ENCODE assay signal across 12 cellular contexts in genomic region chrX:21972046-21972445, GRCh38. TPM values are rescaled to one million over a fixed set of nuclear protein-coding genes. Genes with fewer than 3 reads are reported as not detected.
DNase-seq lines count a peak whose midpoint lies in the region; ATAC-seq and TF ChIP-seq lines count a peak whose summit lies in the region.
"Had no signal": no experiment of that assay in that cellular context is flagged by ENCODE, and none has a peak within 500 bp of the region (broad histone marks: within the 10 kb centered on the region; RNA-seq: fewer than 3 reads in every experiment).

No MANE protein-coding gene starts in this region.

- no peak overlapping the region for H2AK9ac ChIP-seq in IMR-90 (replicated peaks; ENCODE audit: low read depth, low read length, poor library complexity)

- no peak overlapping the region for H2AK5ac ChIP-seq in IMR-90 (ENCODE audit: low read depth, low read length)

- peaks cover 21% of the 10 kb centered on the region for H3K36me3 Mint-ChIP-seq in CD8-positive, alpha-beta T cell
- H3K36me3 Mint-ChIP-seq in naive thymus-derived CD4-positive, alpha-beta T cell = peaks cover 0 to 10% (median 0%) of the 10 kb centered on the region in 5 donors

- dilution Hi-C loops in IMR-90 (cut with HindIII; ENCODE audit: low sequenced_read_pairs, unreplicated experiment) = no loop called here

- H3K9ac ChIP-seq in IMR-90 (ENCODE audit: low read depth, low read length) = no peak overlapping the region

- peak overlapping the region; percentile 50; the same call in 1 of the 2 replicates for H2BK120ac ChIP-seq in IMR-90 (ENCODE audit: low read depth, low read length)

- WGBS in IMR-90 (ENCODE audit: extremely low coverage in 2 of 2, insufficient read length in 1 of 2), 2 experiments = no CpG with 5 or more reads among the region's 5 CpGs
- WGBS in psoas muscle, 3 donors = 76 to 89% (median 88%) methylated on average over 5 of the region's 5 CpGs

- no peak for TF ChIP-seq RAD21 in IMR-90 (IDR thresholded peaks at IDR 0.05; ENCODE audit: low read length)

- POLR2A ChIA-PET in CD8-positive, alpha-beta T cell (lab: Charles Lee) = no interaction called here
- POLR2A ChIA-PET in IMR-90 (lab: Charles Lee; ENCODE audit: unreplicated experiment) = interaction anchor here (0.6 kb wide), 2 partner anchors 481 to 1455 kb away, joined by 5 to 6 read pairs; no protein-coding TSS in a partner anchor
- POLR2A ChIA-PET in naive thymus-derived CD4-positive, alpha-beta T cell (lab: Charles Lee) = interaction anchor here (0.6 kb wide), 1 partner anchor 1353 kb away, joined by 4 read pairs; no protein-coding TSS in a partner anchor

- H3K23ac ChIP-seq in IMR-90 (ENCODE audit: low read depth, low read length) = no peak overlapping the region

- H3K4me2 ChIP-seq in IMR-90 (ENCODE audit: low read depth, low read length) = no peak overlapping the region

- H4K5ac ChIP-seq in IMR-90 (ENCODE audit: low read depth, low read length) = no peak overlapping the region

- no TSS peak for BruUV-seq in IMR-90 (replicated peaks; lab: Mats Ljungman, UMichigan)

- no peak overlapping the region for H4K8ac ChIP-seq in IMR-90 (ENCODE audit: low read depth in 2 of 2, low read length in 2 of 2)

- no peak for DNase-seq in CD8-positive, alpha-beta T cell
- DNase-seq in IMR-90 = no peak
- DNase-seq in brain microvascular endothelial cell = no peak
- no peak for DNase-seq in naive thymus-derived CD4-positive, alpha-beta T cell
- DNase-seq in Ammon's horn (ENCODE audit: low spot score) = no peak
- no peak for DNase-seq in DMS79 treated with DMSO at 0.1 percent for 48 hours (lab: John Stamatoyannopoulos, UW)
- no peak for DNase-seq in psoas muscle
- no peak for DNase-seq in iPS-NIHi7 (ENCODE audit: extremely low spot score)
- DNase-seq: body of pancreas, esophagus squamous epithelium, right cardiac atrium had no signal

- H3K27me3 Mint-ChIP-seq in CD8-positive, alpha-beta T cell (ENCODE audit: low read depth) = no peaks in the 10 kb centered on the region
- H3K27me3 Mint-ChIP-seq in naive thymus-derived CD4-positive, alpha-beta T cell = no peaks in the 10 kb centered on the region

- TF ChIP-seq POLR2A in IMR-90 (IDR thresholded peaks at IDR 0.05; ENCODE audit: low read depth, low read length) = no peak

- no peak overlapping the region for H3K27ac ChIP-seq in CD8-positive, alpha-beta T cell (ENCODE audit: low read depth, low read length)
- H3K27ac ChIP-seq in IMR-90 (ENCODE audit: insufficient read depth, low read length) (0 out of 2 replicates have a peak overlapping the region, but pooled peaks have one; percentile 4), brain microvascular endothelial cell (peak overlapping the region; percentile 72), psoas muscle (no peak overlapping the region)
- no peak overlapping the region for H3K27ac ChIP-seq in naive thymus-derived CD4-positive, alpha-beta T cell (ENCODE audit: low read depth, low read length)
- H3K27ac ChIP-seq: body of pancreas, esophagus squamous epithelium had no signal

- H3K4me3 ChIP-seq in CD8-positive, alpha-beta T cell (ENCODE audit: low read depth, low read length) = no peak overlapping the region
- H3K4me3 ChIP-seq in IMR-90 (ENCODE audit: insufficient read depth, low read depth, low read length) (no peak overlapping the region), brain microvascular endothelial cell (ENCODE audit: low read depth, low read length) (no peak overlapping the region), psoas muscle (no peak overlapping the region)
- H3K4me3 ChIP-seq in naive thymus-derived CD4-positive, alpha-beta T cell (ENCODE audit: low read length) = no peak overlapping the region
- H3K4me3 ChIP-seq: body of pancreas, esophagus squamous epithelium had no signal

- no peak overlapping the region for H3K4ac ChIP-seq in IMR-90 (ENCODE audit: low read depth, low read length)

- H4K91ac ChIP-seq in IMR-90 (ENCODE audit: insufficient read depth, low read depth, low read length) = no peak overlapping the region; the same call in 1 of the 2 replicates

- intact Hi-C loops in CD8-positive, alpha-beta T cell (cut with DNase I, micrococcal nuclease) = loop anchor here (5.0 to 10.0 kb wide), 3 partner anchors 135 to 1447 kb away; partner anchors contain the start of genes CNKSR2 (in 1 of the 2) and MBTPS2 (in 1 of the 2)
- intact Hi-C loops in IMR-90 (cut with micrococcal nuclease) (loop anchor here (2.0 to 10.0 kb wide), 2 partner anchors 29 to 227 kb away; no protein-coding TSS in a partner anchor), psoas muscle (cut with DNase I) (no loop called here)
- intact Hi-C loops in naive thymus-derived CD4-positive, alpha-beta T cell (cut with micrococcal nuclease) = loop anchor here in 1 of 2 donors (5.0 to 10.0 kb wide), 3 partner anchors 45 to 1707 kb away; partner anchors contain the start of gene RPS6KA3

- H3K79me1 ChIP-seq in IMR-90 (ENCODE audit: low read depth in 1 of 2, low read length in 2 of 2) = peaks cover 0 to 22% of the 10 kb centered on the region in 2 experiments; a peak in 3 of 4 replicates

- peak overlapping the region; percentile 37 for H3K27ac Mint-ChIP-seq in CD8-positive, alpha-beta T cell
- peak overlapping the region; percentile 11 to 98 (median 94) for H3K27ac Mint-ChIP-seq in naive thymus-derived CD4-positive, alpha-beta T cell

- H3K56ac ChIP-seq in IMR-90 (ENCODE audit: extremely low read depth, insufficient read depth, low read length) = no peak overlapping the region

- no peak for ATAC-seq in CD8-positive, alpha-beta T cell
- no peak for ATAC-seq in IMR-90 (ENCODE audit: low read depth)
- ATAC-seq in naive thymus-derived CD4-positive, alpha-beta T cell = no peak
- ATAC-seq in psoas muscle = no peak
- ATAC-seq: body of pancreas, PC-3 had no signal

- no peak overlapping the region for H3K4me3 Mint-ChIP-seq in CD8-positive, alpha-beta T cell
- no peak overlapping the region for H3K4me3 Mint-ChIP-seq in naive thymus-derived CD4-positive, alpha-beta T cell

- no peaks in the 10 kb centered on the region for H3K9me3 Mint-ChIP-seq in CD8-positive, alpha-beta T cell
- H3K9me3 Mint-ChIP-seq in naive thymus-derived CD4-positive, alpha-beta T cell = no peaks in the 10 kb centered on the region

- H3K9me3 ChIP-seq in CD8-positive, alpha-beta T cell (ENCODE audit: low read length) = no peaks in the 10 kb centered on the region
- H3K9me3 ChIP-seq in IMR-90 (ENCODE audit: control insufficient read depth, insufficient read depth, low read length) = no peaks in the 10 kb centered on the region
- H3K9me3 ChIP-seq in naive thymus-derived CD4-positive, alpha-beta T cell (ENCODE audit: control insufficient read depth in 2 of 3, low read length in 3 of 3) = no peaks in the 10 kb centered on the region
- no peaks in the 10 kb centered on the region for H3K9me3 ChIP-seq in psoas muscle
- H3K9me3 ChIP-seq: body of pancreas, esophagus squamous epithelium had no signal

- no peak overlapping the region for H2AFZ ChIP-seq in IMR-90 (replicated peaks; ENCODE audit: low read length, poor library complexity)

- no peaks in the 10 kb centered on the region for H3K9me1 ChIP-seq in IMR-90 (ENCODE audit: insufficient read depth, low read length)

- CTCF ChIA-PET in CD8-positive, alpha-beta T cell (lab: Charles Lee) = interaction anchor here (3.5 kb wide), 1 partner anchor 13 kb away, joined by 19 read pairs; no protein-coding TSS in a partner anchor
- CTCF ChIA-PET in IMR-90 (lab: Yijun Ruan, JAX) = interaction anchor here (0.6 to 1.1 kb wide), 2 partner anchors 13 to 53 kb away, joined by 4 read pairs; no protein-coding TSS in a partner anchor
- CTCF ChIA-PET in naive thymus-derived CD4-positive, alpha-beta T cell (lab: Charles Lee) = no interaction called here

- H4K20me1 ChIP-seq in IMR-90 (ENCODE audit: insufficient read depth, low read length) = peaks cover 40% of the 10 kb centered on the region

- 0 out of 2 replicates have a peak overlapping the region, but pooled peaks have one; percentile 7 for H3K14ac ChIP-seq in IMR-90 (replicated peaks; ENCODE audit: low read depth, low read length)

- H3K18ac ChIP-seq in IMR-90 (ENCODE audit: low read depth, low read length) = peak overlapping the region; percentile 11; the same call in 1 of the 2 replicates

- in situ Hi-C loops in IMR-90 (cut with MboI; ENCODE audit: low sequenced_read_pairs) (loop anchor here (5.0 to 10.0 kb wide), 2 partner anchors 130 to 1447 kb away; no protein-coding TSS in a partner anchor), brain microvascular endothelial cell (cut with HindIII; ENCODE audit: low pct_ligation_motif_present, low sequenced_read_pairs) (no loop called here)

- no peaks in the 10 kb centered on the region for H3K36me3 ChIP-seq in CD8-positive, alpha-beta T cell (ENCODE audit: insufficient read depth, low read length)
- H3K36me3 ChIP-seq in IMR-90 (ENCODE audit: control insufficient read depth, insufficient read depth, low read length) (peaks cover 37% of the 10 kb centered on the region), brain microvascular endothelial cell (replicated peaks) (peaks cover 12% of the 10 kb centered on the region), psoas muscle (ENCODE audit: insufficient read depth in 1 of 2, low read depth in 1 of 2) (peaks cover 0 to 25% of the 10 kb centered on the region in 2 donors)
- H3K36me3 ChIP-seq in naive thymus-derived CD4-positive, alpha-beta T cell (ENCODE audit: control insufficient read depth in 2 of 3, insufficient read depth in 3 of 3, low read length in 3 of 3) = peaks cover 0 to under 1% (median 0%) of the 10 kb centered on the region in 3 experiments

- TF ChIP-seq CTCF in CD8-positive, alpha-beta T cell (IDR thresholded peaks at IDR 0.05) = no peak
- TF ChIP-seq CTCF in IMR-90 (conservative IDR thresholded peaks at IDR 0.05; ENCODE audit: low read depth, low read length) (no peak), brain microvascular endothelial cell (IDR thresholded peaks at IDR 0.05; ENCODE audit: low read depth, low read length, missing control alignments) (no peak), psoas muscle (IDR thresholded peaks at IDR 0.05) (no peak)

- H2BK5ac ChIP-seq in IMR-90 (ENCODE audit: low read depth, low read length, poor library complexity, severe bottlenecking) = peak overlapping the region; percentile 25

- H3K27me3 ChIP-seq in CD8-positive, alpha-beta T cell (ENCODE audit: insufficient read depth, low read length) = no peaks in the 10 kb centered on the region
- H3K27me3 ChIP-seq in IMR-90 (ENCODE audit: control insufficient read depth, insufficient read depth, low read length) (0 out of 2 replicates have a peak, but pooled peaks cover 2% of the 10 kb centered on the region), brain microvascular endothelial cell (replicated peaks) (no peaks in the 10 kb centered on the region), psoas muscle (ENCODE audit: insufficient read depth in 3 of 3, low read length in 2 of 3) (no peaks in the 10 kb centered on the region)
- H3K27me3 ChIP-seq in naive thymus-derived CD4-positive, alpha-beta T cell (ENCODE audit: control insufficient read depth in 2 of 2, insufficient read depth in 2 of 2, low read length in 2 of 2) = no peaks in the 10 kb centered on the region
- H3K27me3 ChIP-seq: body of pancreas, esophagus squamous epithelium had no signal

- peaks cover 22% of the 10 kb centered on the region for H3K4me1 Mint-ChIP-seq in CD8-positive, alpha-beta T cell (ENCODE audit: low read depth)
- H3K4me1 Mint-ChIP-seq in naive thymus-derived CD4-positive, alpha-beta T cell = peaks cover 0 to 37% (median 26%) of the 10 kb centered on the region in 7 donors

- H2BK20ac ChIP-seq in IMR-90 (ENCODE audit: low read depth, low read length) = no peak overlapping the region

- H2BK15ac ChIP-seq in IMR-90 (ENCODE audit: low read depth, low read length) = no peak overlapping the region

- peaks cover 18% of the 10 kb centered on the region for H3K4me1 ChIP-seq in CD8-positive, alpha-beta T cell (ENCODE audit: insufficient read depth, low read length)
- peaks cover 5% of the 10 kb centered on the region; the same call in 1 of the 2 replicates for H3K4me1 ChIP-seq in IMR-90 (ENCODE audit: control insufficient read depth, insufficient read depth, low read length)
- H3K4me1 ChIP-seq in naive thymus-derived CD4-positive, alpha-beta T cell (ENCODE audit: control insufficient read depth in 2 of 2, insufficient read depth in 2 of 2, low read length in 2 of 2) = peaks cover 10% of the 10 kb centered on the region in 2 donors
- H3K4me1 ChIP-seq in psoas muscle = no peaks in the 10 kb centered on the region

RNA-seq across cellular contexts. Expression of gene SMS, which starts 31.5 kb away (rescaled TPM):
- 10 to 100 TPM; 17.9 to 19.1 TPM for total RNA-seq in CD8-positive, alpha-beta T cell
- 230 and 439 TPM in 2 replicates for total RNA-seq in IMR-90 (2012; rRNA removed)
- 166 and 176 TPM in 2 replicates for polyA plus RNA-seq in IMR-90 (2012; rRNA removed)
- polyA plus RNA-seq in IMR-90 (2012; cell fraction: cytosol; rRNA removed) = 56.3 and 74.3 TPM in 2 replicates
- 27.7 and 59.3 TPM in 2 replicates for polyA plus RNA-seq in IMR-90 (2012; cell fraction: nucleus; rRNA removed; ENCODE audit: low replicate concordance)
- total RNA-seq in naive thymus-derived CD4-positive, alpha-beta T cell = 10 to 100 TPM; 14.7 to 57.4 (median 20.4) TPM
- polyA plus RNA-seq in naive thymus-derived CD4-positive, alpha-beta T cell = 10 to 100 TPM; 33.6 to 35.9 TPM
- total RNA-seq in psoas muscle = 10 to 100 TPM; 18.6 to 52.9 (median 33.6) TPM
- 10 to 100 TPM; 28.9 to 50.3 (median 45.3) TPM for polyA plus RNA-seq in psoas muscle

Comparison
In these comparisons a context has a peak if more than half of its experiments do, and no peak if none do; other contexts are left out.
1. H3K27ac ChIP-seq: peak in IMR-90 (single experiment) and brain microvascular endothelial cell (single experiment); none in CD8-positive, alpha-beta T cell (single experiment), naive thymus-derived CD4-positive, alpha-beta T cell (single experiment) and psoas muscle (single experiment).
2. intact Hi-C loops: an anchor here in CD8-positive, alpha-beta T cell (5.0 to 10.0 kb wide) and IMR-90 (2.0 to 10.0 kb wide); none called in psoas muscle.